Comparison of ENCODE assay signal across 15 cellular contexts in genomic region chr3:185827595-185828344, GRCh38. TPM values are rescaled to one million over a fixed set of nuclear protein-coding genes. Genes with fewer than 3 reads are reported as not detected.
DNase-seq lines count a peak whose midpoint lies in the region; ATAC-seq and TF ChIP-seq lines count a peak whose summit lies in the region.
"Had no signal": no experiment of that assay in that cellular context is flagged by ENCODE, and none has a peak within 500 bp of the region (broad histone marks: within the 10 kb centered on the region; RNA-seq: fewer than 3 reads in every experiment).

No MANE protein-coding gene starts in this region.

- no peak overlapping the region for H3K4me2 ChIP-seq in osteoblast (ENCODE audit: insufficient read depth, low read length)
- no peak overlapping the region for H3K4me2 ChIP-seq in GM23338
- H3K4me2 ChIP-seq: BLaER1 had no signal

- H3K9me3 Mint-ChIP-seq in activated naive CD4-positive, alpha-beta T cell treated with anti-CD3 and anti-CD28 coated beads, Interleukin-2, amount 50 U/mL, for 24 hours: no peaks in the 10 kb centered on the region
- no peaks in the 10 kb centered on the region for H3K9me3 Mint-ChIP-seq in activated T-helper 2 cell treated with anti-CD3 and anti-CD28 coated beads, Interferon-gamma antibody, Interleukin-2, Interleukin-4, amounts not matched to agents 10 μg/mL and 5 μg/mL and 100 μg/mL, durations not matched to agents 14 hours and 24 hours and 36 hours
- H3K9me3 Mint-ChIP-seq in endothelial cell (ENCODE audit: unreplicated experiment): no peaks in the 10 kb centered on the region
- H3K9me3 Mint-ChIP-seq in GM23338: peaks cover 63% of the 10 kb centered on the region

- peaks cover 4% of the 10 kb centered on the region; the same call in 1 of the 2 replicates for H3F3A ChIP-seq in GM23338 (replicated peaks; ENCODE audit: low read depth)

- H3K27me3 ChIP-seq in osteoblast (ENCODE audit: insufficient read depth, low read length): no peaks in the 10 kb centered on the region
- peaks cover 10% of the 10 kb centered on the region for H3K27me3 ChIP-seq in GM23338 (ENCODE audit: insufficient read depth)

- H3K4me1 ChIP-seq in osteoblast (ENCODE audit: insufficient read depth, low read length) (peaks cover 6% of the 10 kb centered on the region), GM23338 (ENCODE audit: insufficient read depth) (peaks cover 8% of the 10 kb centered on the region; the same call in 1 of the 2 replicates)

- intact Hi-C loops in activated T-helper 2 cell treated with anti-CD3 and anti-CD28 coated beads, Interferon-gamma antibody, Interleukin-2, Interleukin-4, amounts not matched to agents 10 μg/mL and 5 μg/mL and 100 μg/mL, durations not matched to agents 14 hours and 24 hours and 36 hours (cut with micrococcal nuclease): loop anchor here (10.0 kb wide), 1 partner anchor 107 kb away; the partner anchor contains the start of gene TRA2B

- no peaks in the 10 kb centered on the region for H3K9me3 ChIP-seq in osteoblast (ENCODE audit: low read depth, low read length)

- H3K4me3 ChIP-seq in osteoblast (ENCODE audit: insufficient read depth, low read length) (no peak overlapping the region), GM23338 (no peak overlapping the region)
- H3K4me3 ChIP-seq: BLaER1 had no signal

- H3K27ac Mint-ChIP-seq in activated naive CD4-positive, alpha-beta T cell treated with anti-CD3 and anti-CD28 coated beads, Interleukin-2, amount 50 U/mL, for 24 hours: peak overlapping the region; percentile 30
- no peak overlapping the region for H3K27ac Mint-ChIP-seq in activated T-helper 2 cell treated with anti-CD3 and anti-CD28 coated beads, Interferon-gamma antibody, Interleukin-2, Interleukin-4, amounts not matched to agents 10 μg/mL and 5 μg/mL and 100 μg/mL, durations not matched to agents 14 hours and 24 hours and 36 hours
- H3K27ac Mint-ChIP-seq in endothelial cell (ENCODE audit: unreplicated experiment): peak overlapping the region; percentile 27
- H3K27ac Mint-ChIP-seq in GM23338: no peak overlapping the region
- H3K27ac Mint-ChIP-seq: H9 had no signal

- H3K79me2 ChIP-seq in osteoblast (ENCODE audit: insufficient read depth, low read length): peaks cover 38% of the 10 kb centered on the region
- H3K79me2 ChIP-seq in GM23338 (replicated peaks; ENCODE audit: insufficient read depth): peaks cover 40% of the 10 kb centered on the region

- no peak for ATAC-seq in GM23338
- no peak for ATAC-seq in HG03457 (IDR thresholded peaks at IDR 0.05; ENCODE audit: unreplicated experiment)

- H3K4me1 Mint-ChIP-seq in activated naive CD4-positive, alpha-beta T cell treated with anti-CD3 and anti-CD28 coated beads, Interleukin-2, amount 50 U/mL, for 24 hours: peaks cover 16% of the 10 kb centered on the region
- H3K4me1 Mint-ChIP-seq in activated T-helper 2 cell treated with anti-CD3 and anti-CD28 coated beads, Interferon-gamma antibody, Interleukin-2, Interleukin-4, amounts not matched to agents 10 μg/mL and 5 μg/mL and 100 μg/mL, durations not matched to agents 14 hours and 24 hours and 36 hours (ENCODE audit: low read depth): peaks cover 10% of the 10 kb centered on the region
- H3K4me1 Mint-ChIP-seq in endothelial cell (ENCODE audit: unreplicated experiment) (peaks cover 15% of the 10 kb centered on the region), GM23338 (peaks cover 9% of the 10 kb centered on the region)

- H2AFZ ChIP-seq in osteoblast (ENCODE audit: low read length) (no peak overlapping the region), GM23338 (no peak overlapping the region)

- no peaks in the 10 kb centered on the region for H3K36me3 Mint-ChIP-seq in activated naive CD4-positive, alpha-beta T cell treated with anti-CD3 and anti-CD28 coated beads, Interleukin-2, amount 50 U/mL, for 24 hours
- H3K36me3 Mint-ChIP-seq in activated T-helper 2 cell treated with anti-CD3 and anti-CD28 coated beads, Interferon-gamma antibody, Interleukin-2, Interleukin-4, amounts not matched to agents 10 μg/mL and 5 μg/mL and 100 μg/mL, durations not matched to agents 14 hours and 24 hours and 36 hours (ENCODE audit: low read depth): no peaks in the 10 kb centered on the region
- H3K36me3 Mint-ChIP-seq in endothelial cell (ENCODE audit: low read depth, unreplicated experiment) (peaks cover 34% of the 10 kb centered on the region), GM23338 (ENCODE audit: low read depth) (peaks cover 62% of the 10 kb centered on the region)
- H3K36me3 Mint-ChIP-seq: CD8-positive, alpha-beta memory T cell had no signal

- no peak for DNase-seq in activated naive CD4-positive, alpha-beta T cell treated with anti-CD3 and anti-CD28 coated beads, Interleukin-2, amount 50 U/mL, for 16 hours
- DNase-seq in activated T-helper 2 cell treated with anti-CD3 and anti-CD28 coated beads, Interferon-gamma antibody, Interleukin-2, Interleukin-4, amounts not matched to agents 10 μg/mL and 5 μg/mL and 100 μg/mL, durations not matched to agents 14 hours and 24 hours and 36 hours (ENCODE audit: low spot score): no peak
- DNase-seq in endothelial cell (ENCODE audit: low spot score) (no peak), osteoblast (ENCODE audit: insufficient read length, low spot score, missing footprints) (peak; percentile 54), GM23338 (ENCODE audit: low spot score) (no peak)
- no peak for DNase-seq in stimulated activated CD4-positive, alpha-beta T cell treated with anti-CD3 and anti-CD28 coated beads, Interleukin-12 subunit alpha, Interleukin-12 subunit beta, amount 100 ng/mL, for 4 hours
- DNase-seq: 8988T; AML-193; CD8-positive, alpha-beta memory T cell; DMS 273 treated with DMSO at 0.1 percent for 48 hours; GOT3; H9 had no signal

- no peaks in the 10 kb centered on the region for H3K36me3 ChIP-seq in osteoblast (ENCODE audit: insufficient read depth, low read length)
- H3K36me3 ChIP-seq in GM23338 (ENCODE audit: insufficient read depth): peaks cover 21% of the 10 kb centered on the region
- H3K36me3 ChIP-seq: BLaER1 had no signal

- no peaks in the 10 kb centered on the region; the same call in 1 of the 2 replicates for H3K9me2 ChIP-seq in GM23338 (ENCODE audit: insufficient read depth)

- peaks cover 43% of the 10 kb centered on the region for H3K27me3 Mint-ChIP-seq in activated naive CD4-positive, alpha-beta T cell treated with anti-CD3 and anti-CD28 coated beads, Interleukin-2, amount 50 U/mL, for 24 hours
- peaks cover 64% of the 10 kb centered on the region for H3K27me3 Mint-ChIP-seq in activated T-helper 2 cell treated with anti-CD3 and anti-CD28 coated beads, Interferon-gamma antibody, Interleukin-2, Interleukin-4, amounts not matched to agents 10 μg/mL and 5 μg/mL and 100 μg/mL, durations not matched to agents 14 hours and 24 hours and 36 hours (ENCODE audit: low read depth)
- H3K27me3 Mint-ChIP-seq in endothelial cell (ENCODE audit: unreplicated experiment) (peaks cover 20% of the 10 kb centered on the region), GM23338 (ENCODE audit: insufficient read depth, low read depth, poor library complexity) (peaks cover 22% of the 10 kb centered on the region)

- no peaks in the 10 kb centered on the region for H4K20me1 ChIP-seq in osteoblast (ENCODE audit: insufficient read depth, low read length)
- peaks cover 6% of the 10 kb centered on the region; the same call in 1 of the 2 replicates for H4K20me1 ChIP-seq in GM23338 (replicated peaks; ENCODE audit: insufficient read depth)

- TF ChIP-seq CTCF in endothelial cell (IDR thresholded peaks at IDR 0.05; ENCODE audit: unreplicated experiment) (no peak), osteoblast (IDR thresholded peaks at IDR 0.05; ENCODE audit: extremely low read depth, low read depth, low read length) (no peak), GM23338 (conservative IDR thresholded peaks at IDR 0.05; ENCODE audit: low read depth in 2 of 2) (no peak)

- no peak overlapping the region for H3K27ac ChIP-seq in osteoblast (ENCODE audit: low read depth, low read length)
- H3K27ac ChIP-seq in GM23338 (ENCODE audit: low read depth): no peak overlapping the region
- H3K27ac ChIP-seq: BLaER1 had no signal

- no peak overlapping the region for H3K4me3 Mint-ChIP-seq in activated naive CD4-positive, alpha-beta T cell treated with anti-CD3 and anti-CD28 coated beads, Interleukin-2, amount 50 U/mL, for 24 hours
- peak overlapping the region; percentile 57 for H3K4me3 Mint-ChIP-seq in activated T-helper 2 cell treated with anti-CD3 and anti-CD28 coated beads, Interferon-gamma antibody, Interleukin-2, Interleukin-4, amounts not matched to agents 10 μg/mL and 5 μg/mL and 100 μg/mL, durations not matched to agents 14 hours and 24 hours and 36 hours (ENCODE audit: low read depth)
- H3K4me3 Mint-ChIP-seq in endothelial cell (ENCODE audit: unreplicated experiment) (peak overlapping the region; percentile 94), GM23338 (no peak overlapping the region; the same call in 2 of the 3 replicates)

TF ChIP-seq in GM23338, 12 proteins besides CTCF, POLR2A, EP300 and RAD21 (continues in another document):
- TF ChIP-seq POLR2AphosphoS5 (IDR thresholded peaks at IDR 0.05; ENCODE audit: low read depth): no peak
- no peak for TF ChIP-seq EZH2 (IDR thresholded peaks at IDR 0.05; ENCODE audit: low read depth, unreplicated experiment)
- TF ChIP-seq ZNF114 (CRISPR knock-in tag; IDR thresholded peaks at IDR 0.05): no peak

RNA-seq across cellular contexts. Expression of gene IGF2BP2, which starts 2.9 kb away (rescaled TPM):
- 0.05 and 1.6 TPM in 2 replicates for total RNA-seq in activated T-helper 2 cell treated with anti-CD3 and anti-CD28 coated beads, Interferon-gamma antibody, Interleukin-2, Interleukin-4, amounts not matched to agents 10 μg/mL and 5 μg/mL and 100 μg/mL, durations not matched to agents 14 hours and 24 hours and 36 hours
- 165 TPM for total RNA-seq in endothelial cell (ENCODE audit: unreplicated experiment)
- total RNA-seq in osteoblast: 80.4 and 81.8 TPM in 2 replicates
- 84.5 and 87.4 TPM in 2 replicates for total RNA-seq in GM23338 (2014; rRNA removed; shearing (Covaris generic))
- polyA plus RNA-seq in GM23338 (2016; fragmentation: Nextera tagmentation; extraction: Ambion mirVana): 79.6 and 82.9 TPM in 2 replicates
- polyA plus RNA-seq: CD8-positive, alpha-beta memory T cell had no signal

Comparison
In these comparisons a context has a peak if more than half of its experiments do, and no peak if none do; other contexts are left out.
1. H3K27ac Mint-ChIP-seq: peak in activated naive CD4-positive, alpha-beta T cell treated with anti-CD3 and anti-CD28 coated beads, Interleukin-2, amount 50 U/mL, for 24 hours (single experiment) and endothelial cell (single experiment); none in activated T-helper 2 cell treated with anti-CD3 and anti-CD28 coated beads, Interferon-gamma antibody, Interleukin-2, Interleukin-4, amounts not matched to agents 10 μg/mL and 5 μg/mL and 100 μg/mL, durations not matched to agents 14 hours and 24 hours and 36 hours (single experiment) and GM23338 (single experiment).
2. H3K4me3 Mint-ChIP-seq: peak in activated T-helper 2 cell treated with anti-CD3 and anti-CD28 coated beads, Interferon-gamma antibody, Interleukin-2, Interleukin-4, amounts not matched to agents 10 μg/mL and 5 μg/mL and 100 μg/mL, durations not matched to agents 14 hours and 24 hours and 36 hours (single experiment) and endothelial cell (single experiment); none in activated naive CD4-positive, alpha-beta T cell treated with anti-CD3 and anti-CD28 coated beads, Interleukin-2, amount 50 U/mL, for 24 hours (single experiment) and GM23338 (single experiment).
3. RNA of gene IGF2BP2, which starts 2.9 kb away (total RNA-seq): 165 TPM in endothelial cell (single experiment), 84.5 to 87.4 TPM in GM23338 and 80.4 to 81.8 TPM in osteoblast; 0.05 to 1.6 TPM in activated T-helper 2 cell treated with anti-CD3 and anti-CD28 coated beads, Interferon-gamma antibody, Interleukin-2, Interleukin-4, amounts not matched to agents 10 μg/mL and 5 μg/mL and 100 μg/mL, durations not matched to agents 14 hours and 24 hours and 36 hours; every median in the first group is over 10 times any median in the second.